In the genomic region with DNA sequence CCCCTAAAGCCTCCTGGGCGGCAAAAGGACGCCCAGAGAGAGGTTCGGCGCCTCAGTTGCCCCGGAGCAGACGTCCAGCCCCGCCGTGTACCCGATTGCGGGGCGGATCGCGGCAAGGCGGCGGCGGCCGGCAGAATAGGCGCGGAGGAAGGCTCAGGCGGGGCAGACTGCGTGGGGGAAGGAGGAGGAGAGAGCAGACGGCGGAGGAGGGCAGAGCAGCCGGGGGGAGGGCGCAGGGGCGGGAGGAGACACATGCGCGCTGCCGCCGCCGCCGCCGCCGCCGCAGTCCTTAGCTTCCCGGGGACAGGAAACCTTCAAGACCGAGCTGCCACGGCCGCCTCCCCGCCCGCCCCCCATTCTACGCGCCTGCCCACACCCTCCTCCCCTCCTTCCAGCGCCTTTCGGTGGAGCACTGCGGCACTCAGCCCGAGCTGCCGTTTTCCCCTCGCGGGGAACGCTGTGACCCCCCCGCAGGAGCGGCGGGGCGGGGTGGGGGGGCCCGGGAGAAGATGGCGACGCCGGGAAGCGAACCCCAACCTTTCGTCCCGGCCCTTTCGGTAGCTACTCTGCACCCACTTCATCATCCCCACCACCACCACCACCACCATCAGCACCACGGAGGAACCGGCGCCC, we compare ENCODE assay signal across 1 cellular context.
A peak's percentile ranks its signal among the peaks of the same experiment; 100 is the strongest.
TF ChIP-seq lines count a peak whose summit lies in the region.

A gene with protein sequence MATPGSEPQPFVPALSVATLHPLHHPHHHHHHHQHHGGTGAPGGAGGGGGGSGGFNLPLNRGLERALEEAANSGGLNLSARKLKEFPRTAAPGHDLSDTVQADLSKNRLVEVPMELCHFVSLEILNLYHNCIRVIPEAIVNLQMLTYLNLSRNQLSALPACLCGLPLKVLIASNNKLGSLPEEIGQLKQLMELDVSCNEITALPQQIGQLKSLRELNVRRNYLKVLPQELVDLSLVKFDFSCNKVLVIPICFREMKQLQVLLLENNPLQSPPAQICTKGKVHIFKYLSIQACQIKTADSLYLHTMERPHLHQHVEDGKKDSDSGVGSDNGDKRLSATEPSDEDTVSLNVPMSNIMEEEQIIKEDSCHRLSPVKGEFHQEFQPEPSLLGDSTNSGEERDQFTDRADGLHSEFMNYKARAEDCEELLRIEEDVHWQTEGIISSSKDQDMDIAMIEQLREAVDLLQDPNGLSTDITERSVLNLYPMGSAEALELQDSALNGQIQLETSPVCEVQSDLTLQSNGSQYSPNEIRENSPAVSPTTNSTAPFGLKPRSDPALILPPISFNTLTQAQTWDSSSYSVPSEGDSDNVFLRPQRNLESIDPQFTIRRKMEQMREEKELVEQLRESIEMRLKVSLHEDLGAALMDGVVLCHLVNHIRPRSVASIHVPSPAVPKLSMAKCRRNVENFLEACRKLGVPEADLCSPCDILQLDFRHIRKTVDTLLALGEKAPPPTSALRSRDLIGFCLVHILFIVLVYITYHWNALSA (plus strand): TSS at position 283 of the 633 bp plus-strand sequence. CDS start 227 bp downstream, at position 510.

TF ChIP-seq in SK-N-SH, 30 proteins besides CTCF, POLR2A, EP300 and RAD21 (continued from another document):
- TF ChIP-seq, protein P1, sequence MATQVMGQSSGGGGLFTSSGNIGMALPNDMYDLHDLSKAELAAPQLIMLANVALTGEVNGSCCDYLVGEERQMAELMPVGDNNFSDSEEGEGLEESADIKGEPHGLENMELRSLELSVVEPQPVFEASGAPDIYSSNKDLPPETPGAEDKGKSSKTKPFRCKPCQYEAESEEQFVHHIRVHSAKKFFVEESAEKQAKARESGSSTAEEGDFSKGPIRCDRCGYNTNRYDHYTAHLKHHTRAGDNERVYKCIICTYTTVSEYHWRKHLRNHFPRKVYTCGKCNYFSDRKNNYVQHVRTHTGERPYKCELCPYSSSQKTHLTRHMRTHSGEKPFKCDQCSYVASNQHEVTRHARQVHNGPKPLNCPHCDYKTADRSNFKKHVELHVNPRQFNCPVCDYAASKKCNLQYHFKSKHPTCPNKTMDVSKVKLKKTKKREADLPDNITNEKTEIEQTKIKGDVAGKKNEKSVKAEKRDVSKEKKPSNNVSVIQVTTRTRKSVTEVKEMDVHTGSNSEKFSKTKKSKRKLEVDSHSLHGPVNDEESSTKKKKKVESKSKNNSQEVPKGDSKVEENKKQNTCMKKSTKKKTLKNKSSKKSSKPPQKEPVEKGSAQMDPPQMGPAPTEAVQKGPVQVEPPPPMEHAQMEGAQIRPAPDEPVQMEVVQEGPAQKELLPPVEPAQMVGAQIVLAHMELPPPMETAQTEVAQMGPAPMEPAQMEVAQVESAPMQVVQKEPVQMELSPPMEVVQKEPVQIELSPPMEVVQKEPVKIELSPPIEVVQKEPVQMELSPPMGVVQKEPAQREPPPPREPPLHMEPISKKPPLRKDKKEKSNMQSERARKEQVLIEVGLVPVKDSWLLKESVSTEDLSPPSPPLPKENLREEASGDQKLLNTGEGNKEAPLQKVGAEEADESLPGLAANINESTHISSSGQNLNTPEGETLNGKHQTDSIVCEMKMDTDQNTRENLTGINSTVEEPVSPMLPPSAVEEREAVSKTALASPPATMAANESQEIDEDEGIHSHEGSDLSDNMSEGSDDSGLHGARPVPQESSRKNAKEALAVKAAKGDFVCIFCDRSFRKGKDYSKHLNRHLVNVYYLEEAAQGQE (IDR thresholded peaks at IDR 0.05; ENCODE audit: low read depth, low read length): no peak
- TF ChIP-seq ELF1 (IDR thresholded peaks at IDR 0.05): no peak
- no peak for TF ChIP-seq CHD2 (IDR thresholded peaks at IDR 0.05; ENCODE audit: low read length, partially characterized antibody)
- no peak for TF ChIP-seq RCOR1 (IDR thresholded peaks at IDR 0.05; ENCODE audit: low read length)
- no peak; the same call in 1 of the 2 replicates for TF ChIP-seq TAF1 (IDR thresholded peaks at IDR 0.05; ENCODE audit: borderline replicate concordance, low read depth, low read length)
- peak; percentile 77; the same call in 1 of the 2 replicates for TF ChIP-seq YY1 (IDR thresholded peaks at IDR 0.05; ENCODE audit: low read depth)
- TF ChIP-seq FOSL2 (IDR thresholded peaks at IDR 0.05; ENCODE audit: borderline replicate concordance, low read depth): no peak
- peak; percentile 14; the same call in 1 of the 2 replicates for TF ChIP-seq SIN3A (IDR thresholded peaks at IDR 0.05; ENCODE audit: borderline replicate concordance, low read depth, low read length)
- TF ChIP-seq, protein P2, sequence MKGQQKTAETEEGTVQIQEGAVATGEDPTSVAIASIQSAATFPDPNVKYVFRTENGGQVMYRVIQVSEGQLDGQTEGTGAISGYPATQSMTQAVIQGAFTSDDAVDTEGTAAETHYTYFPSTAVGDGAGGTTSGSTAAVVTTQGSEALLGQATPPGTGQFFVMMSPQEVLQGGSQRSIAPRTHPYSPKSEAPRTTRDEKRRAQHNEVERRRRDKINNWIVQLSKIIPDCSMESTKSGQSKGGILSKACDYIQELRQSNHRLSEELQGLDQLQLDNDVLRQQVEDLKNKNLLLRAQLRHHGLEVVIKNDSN (IDR thresholded peaks at IDR 0.05; ENCODE audit: borderline replicate concordance, low read depth): no peak
- no peak for TF ChIP-seq RFX5 (IDR thresholded peaks at IDR 0.05; ENCODE audit: low read length)
- peak; percentile 35; the same call in 1 of the 2 replicates for TF ChIP-seq NRF1 (IDR thresholded peaks at IDR 0.05; ENCODE audit: low read depth, low read length)
- no peak for TF ChIP-seq FOXM1 (IDR thresholded peaks at IDR 0.05; ENCODE audit: low read depth)
- TF ChIP-seq, protein P3, sequence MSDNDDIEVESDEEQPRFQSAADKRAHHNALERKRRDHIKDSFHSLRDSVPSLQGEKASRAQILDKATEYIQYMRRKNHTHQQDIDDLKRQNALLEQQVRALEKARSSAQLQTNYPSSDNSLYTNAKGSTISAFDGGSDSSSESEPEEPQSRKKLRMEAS (IDR thresholded peaks at IDR 0.05; ENCODE audit: low read depth): 0 out of 2 replicates have a peak, but pooled peaks have one; percentile 45
- 0 out of 2 replicates have a peak, but pooled peaks have one; percentile 6 for TF ChIP-seq TEAD4 (IDR thresholded peaks at IDR 0.05; ENCODE audit: borderline replicate concordance, insufficient read depth)
- TF ChIP-seq RXRA (IDR thresholded peaks at IDR 0.05; ENCODE audit: borderline replicate concordance, low read depth): no peak
- TF ChIP-seq FOXJ3 (CRISPR knock-in tag; IDR thresholded peaks at IDR 0.05): no peak; the same call in 1 of the 2 replicates
- TF ChIP-seq MXI1 (IDR thresholded peaks at IDR 0.05; ENCODE audit: low read depth, low read length): no peak
- TF ChIP-seq, protein P4, sequence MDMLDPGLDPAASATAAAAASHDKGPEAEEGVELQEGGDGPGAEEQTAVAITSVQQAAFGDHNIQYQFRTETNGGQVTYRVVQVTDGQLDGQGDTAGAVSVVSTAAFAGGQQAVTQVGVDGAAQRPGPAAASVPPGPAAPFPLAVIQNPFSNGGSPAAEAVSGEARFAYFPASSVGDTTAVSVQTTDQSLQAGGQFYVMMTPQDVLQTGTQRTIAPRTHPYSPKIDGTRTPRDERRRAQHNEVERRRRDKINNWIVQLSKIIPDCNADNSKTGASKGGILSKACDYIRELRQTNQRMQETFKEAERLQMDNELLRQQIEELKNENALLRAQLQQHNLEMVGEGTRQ (IDR thresholded peaks at IDR 0.05; ENCODE audit: borderline replicate concordance, low read depth, low read length): no peak
- no peak for TF ChIP-seq MEF2A (IDR thresholded peaks at IDR 0.05; ENCODE audit: borderline replicate concordance, low read depth)
- TF ChIP-seq, protein P5, sequence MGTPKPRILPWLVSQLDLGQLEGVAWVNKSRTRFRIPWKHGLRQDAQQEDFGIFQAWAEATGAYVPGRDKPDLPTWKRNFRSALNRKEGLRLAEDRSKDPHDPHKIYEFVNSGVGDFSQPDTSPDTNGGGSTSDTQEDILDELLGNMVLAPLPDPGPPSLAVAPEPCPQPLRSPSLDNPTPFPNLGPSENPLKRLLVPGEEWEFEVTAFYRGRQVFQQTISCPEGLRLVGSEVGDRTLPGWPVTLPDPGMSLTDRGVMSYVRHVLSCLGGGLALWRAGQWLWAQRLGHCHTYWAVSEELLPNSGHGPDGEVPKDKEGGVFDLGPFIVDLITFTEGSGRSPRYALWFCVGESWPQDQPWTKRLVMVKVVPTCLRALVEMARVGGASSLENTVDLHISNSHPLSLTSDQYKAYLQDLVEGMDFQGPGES (IDR thresholded peaks at IDR 0.05; ENCODE audit: low read depth, low read length): no peak
- TF ChIP-seq JUND (IDR thresholded peaks at IDR 0.05): no peak
- peak; percentile 11; the same call in 1 of the 2 replicates for TF ChIP-seq SMC3 (IDR thresholded peaks at IDR 0.05; ENCODE audit: low read depth, low read length)
- TF ChIP-seq NFIC (IDR thresholded peaks at IDR 0.05; ENCODE audit: borderline replicate concordance): peak; percentile 12; the same call in 1 of the 2 replicates
- TF ChIP-seq GATA2 (CRISPR knock-in tag; IDR thresholded peaks at IDR 0.05): no peak
- TF ChIP-seq EZH2phosphoT487 (IDR thresholded peaks at IDR 0.05; ENCODE audit: borderline replicate concordance, low read depth): no peak
- TF ChIP-seq, protein P6, sequence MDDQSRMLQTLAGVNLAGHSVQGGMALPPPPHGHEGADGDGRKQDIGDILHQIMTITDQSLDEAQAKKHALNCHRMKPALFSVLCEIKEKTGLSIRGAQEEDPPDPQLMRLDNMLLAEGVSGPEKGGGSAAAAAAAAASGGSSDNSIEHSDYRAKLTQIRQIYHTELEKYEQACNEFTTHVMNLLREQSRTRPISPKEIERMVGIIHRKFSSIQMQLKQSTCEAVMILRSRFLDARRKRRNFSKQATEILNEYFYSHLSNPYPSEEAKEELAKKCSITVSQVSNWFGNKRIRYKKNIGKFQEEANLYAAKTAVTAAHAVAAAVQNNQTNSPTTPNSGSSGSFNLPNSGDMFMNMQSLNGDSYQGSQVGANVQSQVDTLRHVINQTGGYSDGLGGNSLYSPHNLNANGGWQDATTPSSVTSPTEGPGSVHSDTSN (IDR thresholded peaks at IDR 0.05): 0 out of 2 replicates have a peak, but pooled peaks have one; percentile 3
- TF ChIP-seq TCF12 (IDR thresholded peaks at IDR 0.05): no peak
TF ChIP-seq in SK-N-SH: peak in this region for 8.
